ENCODE assay signal across 9 cellular contexts in the genomic region with DNA sequence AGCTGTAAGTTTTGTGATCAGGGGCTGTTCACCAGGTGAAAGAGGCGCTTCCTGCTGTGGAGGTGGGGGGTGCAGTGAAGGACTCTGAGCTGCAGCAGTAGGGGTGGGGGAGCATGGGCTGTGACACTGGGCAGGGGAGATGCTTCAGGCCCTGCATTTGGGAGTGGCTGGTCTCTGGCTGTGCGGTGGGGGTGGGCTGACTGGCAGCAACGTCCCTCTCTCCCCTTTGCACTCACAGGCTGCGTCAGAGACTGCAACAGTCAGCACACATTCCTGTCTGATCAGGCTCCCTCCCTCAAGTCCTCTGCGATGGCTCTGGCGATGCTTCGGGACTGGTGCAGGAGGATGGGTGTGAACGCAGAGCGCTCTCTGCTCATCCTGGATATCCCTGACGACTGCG. TPM values are rescaled to one million over a fixed set of nuclear protein-coding genes. Genes with fewer than 3 reads are reported as not detected.
"Had no signal": no experiment of that assay in that cellular context is flagged by ENCODE, and none has a peak within 500 bp of the region (broad histone marks: within the 10 kb centered on the region; RNA-seq: fewer than 3 reads in every experiment).

No MANE protein-coding gene starts in this region.

RNA-seq across cellular contexts. Expression of a gene that starts 27.8 kb away (rescaled TPM):
- total RNA-seq: LHCN-M2, MCF 10A, NCI-H460, OCI-LY7, PC-9, RPMI7951, SJCRH30 had no signal

RNA-seq across cellular contexts. Expression of a gene that starts 34.6 kb away (rescaled TPM):
- total RNA-seq: LHCN-M2, MCF 10A, NCI-H460, OCI-LY7, PC-9, Right ventricle myocardium inferior, RPMI7951, SJCRH30, SK-MEL-5 had no signal

RNA-seq across cellular contexts. Expression of a gene that starts 43.8 kb away (rescaled TPM):
- total RNA-seq: LHCN-M2, MCF 10A, PC-9, SJCRH30 had no signal
